ENCODE assay signal across 8 cellular contexts in genomic region chr1:63988941-63989340, GRCh38.
"Had no signal": no experiment of that assay in that cellular context is flagged by ENCODE, and none has a peak within 500 bp of the region (broad histone marks: within the 10 kb centered on the region; RNA-seq: fewer than 3 reads in every experiment).

No MANE protein-coding gene starts in this region.

- H3K9me3 ChIP-seq: HAP-1 had no signal

- H3K36me3 ChIP-seq: HAP-1 had no signal

- DNase-seq: GM23248, GOT3, H7, H9, HCEC 1CT, HFFc6 had no signal

- H3K9ac ChIP-seq: GM23248 had no signal

- H3K4me2 ChIP-seq: GM23338 had no signal

- H2AFZ ChIP-seq: GM23248, GM23338 had no signal

- H3K4me1 ChIP-seq: HAP-1 had no signal

- H3K27ac ChIP-seq: GM23248 had no signal

- H3K4me3 ChIP-seq: GM23248, GM23338, HAP-1 had no signal
